In the genomic region with DNA sequence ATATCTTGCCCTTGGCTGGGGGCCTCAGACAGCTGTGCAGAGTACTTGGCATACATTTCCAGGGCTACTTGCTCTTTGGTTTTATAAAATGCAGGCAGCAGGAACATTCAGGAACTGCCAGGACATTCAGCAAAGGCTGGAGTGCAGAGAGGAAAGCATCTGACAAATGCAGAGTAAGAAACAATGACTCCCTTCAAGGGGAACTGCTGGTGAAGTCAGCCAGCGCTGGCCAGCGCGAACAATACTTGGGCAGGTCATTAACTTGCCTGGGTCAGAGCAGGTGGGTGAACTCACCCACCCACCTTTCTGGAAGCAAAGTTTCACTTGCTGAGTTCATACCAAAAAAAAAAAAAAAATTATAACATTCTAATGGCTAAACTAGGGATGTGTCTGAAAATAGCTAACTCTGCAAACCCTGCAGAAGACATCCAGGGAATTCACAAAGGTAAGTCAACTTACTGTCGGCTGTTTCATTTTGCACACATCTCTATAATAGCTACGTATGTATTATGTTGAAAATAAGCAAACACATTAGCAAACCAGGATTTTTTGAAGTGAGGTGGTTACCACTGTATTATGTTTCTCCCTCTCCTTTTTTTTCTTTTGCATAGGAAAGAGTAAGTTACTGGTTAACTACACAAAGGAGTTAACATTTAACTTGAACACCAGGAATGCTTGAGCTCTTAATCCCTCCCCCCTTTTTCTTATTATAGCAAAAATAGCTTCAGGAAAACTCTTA, we compare ENCODE assay signal across 14 cellular contexts.
DNase-seq lines count a peak whose midpoint lies in the region; ATAC-seq, FAIRE-seq and TF ChIP-seq lines count a peak whose summit lies in the region.
"Had no signal": no experiment of that assay in that cellular context is flagged by ENCODE, and none has a peak within 500 bp of the region (broad histone marks: within the 10 kb centered on the region; RNA-seq: fewer than 3 reads in every experiment).

No MANE protein-coding gene starts in this region.

- intact Hi-C loops in pancreas (cut with DNase I): no loop called here

- no peaks in the 10 kb centered on the region for H3K36me3 ChIP-seq in pancreas

- FAIRE-seq in RCC 7860 (lab: Jason Lieb, UNC) (peak; percentile 96), pancreas (lab: Jason Lieb, UNC) (no peak)

- TF ChIP-seq POLR2A in GM18505 (IDR thresholded peaks at IDR 0.05; ENCODE audit: borderline replicate concordance, extremely low read depth, insufficient read depth, insufficient read length): no peak

- H3K27me3 ChIP-seq in pancreas: no peaks in the 10 kb centered on the region

- ATAC-seq in pancreas (peak; percentile 53 to 87 (median 80)), GM18505 (IDR thresholded peaks at IDR 0.05; ENCODE audit: unreplicated experiment) (no peak), HG03378 (IDR thresholded peaks at IDR 0.05; ENCODE audit: unreplicated experiment) (no peak)

- DNase-seq in COLO829 (ENCODE audit: low spot score) (peak; percentile 6), RCC 7860 (ENCODE audit: low spot score) (peak; percentile 80), iPS-NIHi7 (ENCODE audit: extremely low spot score) (peak; percentile 20), pancreas (peak in 3 of 6 donors; percentile 6 to 22 (median 19)), hepatic stellate cell (ENCODE audit: low spot score) (no peak), CD1c-positive myeloid dendritic cell (ENCODE audit: extremely low spot score) (no peak)
- DNase-seq: activated CD4-positive, CD25-positive, alpha-beta regulatory T cell treated with anti-CD3 and anti-CD28 coated beads, Interleukin-2, amount 50 U/mL, for 72 hours; activated naive CD8-positive, alpha-beta T cell treated with anti-CD3 and anti-CD28 coated beads for 36 hours; activated T-cell treated with anti-CD3 and anti-CD28 coated beads for 4 hours had no signal

- H3K4me3 ChIP-seq in pancreas: no peak overlapping the region
- H3K4me3 ChIP-seq: lung had no signal

- peak overlapping the region in 3 of 4 donors; percentile 42 to 68 (median 50) for H3K27ac ChIP-seq in pancreas
- H3K27ac ChIP-seq: epithelial cell of prostate, KMS-11 had no signal

- 12 to 30% methylated on average over 5 of the region's 5 CpGs for WGBS in pancreas, 2 donors

- H3K4me1 ChIP-seq in pancreas: peaks cover 10 to 28% (median 10%) of the 10 kb centered on the region in 3 donors

- no peaks in the 10 kb centered on the region for H3K9me3 ChIP-seq in pancreas

- TF ChIP-seq CTCF in pancreas (IDR thresholded peaks at IDR 0.05): no peak

Comparison
In these comparisons a context has a peak if more than half of its experiments do, and no peak if none do; other contexts are left out.
1. DNase-seq: peak in COLO829 (single experiment), RCC 7860 (single experiment) and iPS-NIHi7 (single experiment); none in hepatic stellate cell (single experiment) and CD1c-positive myeloid dendritic cell (single experiment).
2. ATAC-seq: peak in pancreas (4 of 4); none in GM18505 (single experiment) and HG03378 (single experiment).